In the genomic region with DNA sequence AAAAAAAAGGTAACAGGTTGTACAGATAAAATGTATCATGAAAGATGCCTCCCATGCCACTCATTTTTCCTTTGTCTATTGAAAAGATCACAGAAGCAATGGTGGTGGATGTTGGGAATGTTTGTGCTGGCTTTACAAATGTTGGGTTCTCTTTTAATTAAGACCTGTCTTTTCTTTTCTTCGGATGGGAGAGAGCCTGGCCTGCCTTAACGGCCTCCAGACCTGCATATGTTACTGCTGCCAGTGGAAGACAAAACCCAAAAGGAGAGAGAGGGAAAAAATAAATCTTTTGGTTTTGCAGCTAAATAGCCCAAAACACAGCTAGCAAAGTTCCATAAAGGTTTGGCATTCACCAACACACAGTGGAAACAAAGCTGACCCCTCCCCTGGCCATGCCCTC, we compare ENCODE assay signal across 22 cellular contexts.
"Had no signal": no experiment of that assay in that cellular context is flagged by ENCODE, and none has a peak within 500 bp of the region (broad histone marks: within the 10 kb centered on the region; RNA-seq: fewer than 3 reads in every experiment).

No MANE protein-coding gene starts in this region.

- H3K36me3 Mint-ChIP-seq: naive B cell had no signal

- H3K4me1 ChIP-seq: upper lobe of left lung, uterus had no signal

- H3K27me3 ChIP-seq: foreskin keratinocyte, ovary, tibial artery, upper lobe of left lung, uterus had no signal

- H3K27me3 Mint-ChIP-seq: dendritic cell treated with granulocyte-macrophage colony-stimulating factor and Interleukin-4, amounts not matched to agents 40 ng/mL and 50 ng/mL, for 4 days had no signal

- H3K36me3 ChIP-seq: ovary, tibial artery, upper lobe of left lung, uterus had no signal

- H3K4me2 ChIP-seq: smooth muscle cell had no signal

- H3K27ac ChIP-seq: foreskin keratinocyte, ovary, tibial artery, upper lobe of left lung, uterus had no signal

- DNase-seq: erythroblast; foreskin keratinocyte; head of caudate nucleus; hippocampal formation; left colon; left ventricle myocardium superior; mesendoderm; naive B cell; nucleus accumbens; ovary; right cardiac atrium; stimulated activated CD4-positive, alpha-beta T cell treated with anti-CD3 and anti-CD28 coated beads, Interleukin-2, amount 100 ng/mL, for 48 hours; stimulated activated naive CD4-positive, alpha-beta T cell treated with Interleukin-2 at 50 U/mL for 16 hours; tibial artery; upper lobe of left lung; uterus had no signal

- H3K9me3 Mint-ChIP-seq: dendritic cell treated with granulocyte-macrophage colony-stimulating factor and Interleukin-4, amounts not matched to agents 40 ng/mL and 50 ng/mL, for 4 days; nephron had no signal

- H3K4me3 Mint-ChIP-seq: dendritic cell treated with granulocyte-macrophage colony-stimulating factor and Interleukin-4, amounts not matched to agents 40 ng/mL and 50 ng/mL, for 4 days; naive B cell; nephron had no signal

- H3K9me3 ChIP-seq: ovary, tibial artery, upper lobe of left lung, uterus had no signal

- H3K27ac Mint-ChIP-seq: dendritic cell treated with granulocyte-macrophage colony-stimulating factor and Interleukin-4, amounts not matched to agents 40 ng/mL and 50 ng/mL, for 4 days had no signal

- FAIRE-seq: colon, endothelial cell of umbilical vein had no signal

- ATAC-seq: foreskin keratinocyte, left colon, left ventricle myocardium superior, right cardiac atrium had no signal

- H3K4me3 ChIP-seq: lung, ovary, smooth muscle cell, tibial artery, upper lobe of left lung, uterus had no signal
